In the genomic region with DNA sequence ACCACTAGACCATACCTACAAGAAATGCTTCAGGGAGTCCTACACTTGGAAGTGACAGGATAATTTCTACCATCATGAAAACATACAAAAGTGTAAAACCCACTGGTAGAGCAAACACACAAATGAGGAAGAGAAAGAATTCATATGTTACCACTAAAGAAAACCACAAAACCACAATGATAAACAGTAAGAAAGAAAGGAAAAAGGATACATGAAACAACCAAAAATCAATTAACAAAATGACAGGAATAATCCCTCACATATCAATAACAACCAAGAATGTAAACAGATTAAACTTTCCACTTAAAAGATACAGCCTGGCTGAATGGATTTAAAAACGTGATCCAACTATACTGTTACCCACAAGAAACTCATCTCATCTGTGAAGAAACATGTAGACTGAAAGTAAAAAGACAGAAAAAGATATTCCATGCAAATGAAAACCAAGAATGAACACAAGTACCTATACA, we compare ENCODE assay signal across 16 cellular contexts.
A peak's percentile ranks its signal among the peaks of the same experiment; 100 is the strongest.
DNase-seq lines count a peak whose midpoint lies in the region; ATAC-seq, FAIRE-seq and TF ChIP-seq lines count a peak whose summit lies in the region.
"Had no signal": no experiment of that assay in that cellular context is flagged by ENCODE, and none has a peak within 500 bp of the region (broad histone marks: within the 10 kb centered on the region; RNA-seq: fewer than 3 reads in every experiment).

No MANE protein-coding gene starts in this region.

- no peak overlapping the region for H3K9ac ChIP-seq in BLaER1 treated with 17β-estradiol and CSF1 and Interleukin-3, amounts not matched to agents 10 nM and 100 nM
- no peak overlapping the region for H3K9ac ChIP-seq in astrocyte (ENCODE audit: low read length)

- no peaks in the 10 kb centered on the region for H3K27me3 Mint-ChIP-seq in astrocyte (ENCODE audit: low read depth, unreplicated experiment)

- H3K36me3 ChIP-seq in BLaER1 treated with 17β-estradiol and CSF1 and Interleukin-3, amounts not matched to agents 10 nM and 100 nM: no peaks in the 10 kb centered on the region
- no peaks in the 10 kb centered on the region for H3K36me3 ChIP-seq in astrocyte (ENCODE audit: insufficient read depth, low read length)
- H3K36me3 ChIP-seq: left lung had no signal

- H3K4me1 Mint-ChIP-seq in astrocyte (ENCODE audit: low read depth, unreplicated experiment): peaks cover 16% of the 10 kb centered on the region

- peaks cover 37 to 50% (median 43%) of the 10 kb centered on the region in 11 experiments for H3K9me3 ChIP-seq in BLaER1 treated with 17β-estradiol and CSF1 and Interleukin-3, amounts not matched to agents 10 nM and 100 nM (replicated peaks in 1 of 11)
- no peaks in the 10 kb centered on the region for H3K9me3 ChIP-seq in astrocyte (ENCODE audit: insufficient read depth, low read depth, low read length)

- no peak overlapping the region for H3K27ac ChIP-seq in BLaER1 treated with 17β-estradiol and CSF1 and Interleukin-3, amounts not matched to agents 10 nM and 100 nM
- no peak overlapping the region for H3K27ac ChIP-seq in astrocyte (ENCODE audit: low read depth, low read length)
- H3K27ac ChIP-seq: left lung had no signal

- DNase-seq in Kasumi-1 (lab: John Stamatoyannopoulos, UW): peak; percentile 10 to 31
- peak; percentile 53 for DNase-seq in astrocyte (ENCODE audit: low read depth)
- no peak for DNase-seq in DMS53 (lab: John Stamatoyannopoulos, UW)
- DNase-seq in SHP77 treated with DMSO at 0.1 percent for 48 hours (lab: John Stamatoyannopoulos, UW): no peak
- DNase-seq: activated CD4-positive, CD25-positive, alpha-beta regulatory T cell treated with anti-CD3 and anti-CD28 coated beads, Interleukin-2, amount 50 U/mL, for 72 hours; activated T-cell treated with anti-CD3 and anti-CD28 coated beads for 4 hours; cerebellar nuclear complex; DMS79; erythroblast; hippocampal formation; left lung; trophoblast cell had no signal

- no peak overlapping the region for H3K27ac Mint-ChIP-seq in astrocyte (ENCODE audit: unreplicated experiment)

- peaks cover 8% of the 10 kb centered on the region for H3K79me2 ChIP-seq in astrocyte (ENCODE audit: insufficient read depth, low read length)

- H3K36me3 Mint-ChIP-seq in astrocyte (ENCODE audit: low read depth, unreplicated experiment): peaks cover 7% of the 10 kb centered on the region

- H3K4me1 ChIP-seq in BLaER1 treated with 17β-estradiol and CSF1 and Interleukin-3, amounts not matched to agents 10 nM and 100 nM: peaks cover 0 to 15% (median 10%) of the 10 kb centered on the region in 10 experiments; a peak in 13 of 20 replicates
- H3K4me1 ChIP-seq in astrocyte (ENCODE audit: insufficient read depth, low read length): no peaks in the 10 kb centered on the region

- H3K27me3 ChIP-seq in BLaER1 treated with 17β-estradiol and CSF1 and Interleukin-3, amounts not matched to agents 10 nM and 100 nM: peaks cover 0 to 97% (median 0%) of the 10 kb centered on the region in 11 experiments; a peak in 7 of 22 replicates
- no peaks in the 10 kb centered on the region for H3K27me3 ChIP-seq in astrocyte (ENCODE audit: insufficient read depth, low read length)

- H3K4me2 ChIP-seq in BLaER1 treated with 17β-estradiol and CSF1 and Interleukin-3, amounts not matched to agents 10 nM and 100 nM: peak overlapping the region in 8 of 11 experiments; percentile 10 to 43 (median 29); a peak in 10 of 22 replicates
- no peak overlapping the region for H3K4me2 ChIP-seq in astrocyte (ENCODE audit: low read length)

- TF ChIP-seq CTCF in astrocyte (IDR thresholded peaks at IDR 0.05; ENCODE audit: insufficient read depth, low read depth, low read length): no peak

- H3K4me3 ChIP-seq in BLaER1 treated with 17β-estradiol and CSF1 and Interleukin-3, amounts not matched to agents 10 nM and 100 nM: no peak overlapping the region
- H3K4me3 ChIP-seq in astrocyte (ENCODE audit: insufficient read depth, low read depth, low read length): no peak overlapping the region
- H3K4me3 ChIP-seq: left lung had no signal

- ATAC-seq in GM19452 (IDR thresholded peaks at IDR 0.05; ENCODE audit: unreplicated experiment) (peak; percentile 58), HG02678 (IDR thresholded peaks at IDR 0.05; ENCODE audit: unreplicated experiment) (no peak), esophagus mucosa (no peak)
- ATAC-seq: left lung had no signal

- no peak overlapping the region for H2AFZ ChIP-seq in astrocyte (ENCODE audit: low read depth, low read length)

- FAIRE-seq in astrocyte (lab: Jason Lieb, UNC): peak; percentile 59

- no peak overlapping the region for H3K4me3 Mint-ChIP-seq in astrocyte (ENCODE audit: unreplicated experiment)

- peaks cover 0 to 13% (median 0%) of the 10 kb centered on the region in 11 experiments; a peak in 3 of 22 replicates for H4K20me1 ChIP-seq in BLaER1 treated with 17β-estradiol and CSF1 and Interleukin-3, amounts not matched to agents 10 nM and 100 nM
- H4K20me1 ChIP-seq in astrocyte (ENCODE audit: insufficient read depth, low read length): no peaks in the 10 kb centered on the region

- H3K9me3 Mint-ChIP-seq in astrocyte (ENCODE audit: unreplicated experiment): peaks cover 21% of the 10 kb centered on the region

Comparison
In these comparisons a context has a peak if more than half of its experiments do, and no peak if none do; other contexts are left out.
1. DNase-seq: peak in Kasumi-1 (2 of 2) and astrocyte (single experiment); none in DMS53 (single experiment) and SHP77 treated with DMSO at 0.1 percent for 48 hours (single experiment).